8 cellular contexts compared by ENCODE assay signal in genomic region chr6:33430991-33431879, GRCh38. TPM values are rescaled to one million over a fixed set of nuclear protein-coding genes. Genes with fewer than 3 reads are reported as not detected.
DNase-seq lines count a peak whose midpoint lies in the region; TF ChIP-seq lines count a peak whose summit lies in the region.

No MANE protein-coding gene starts in this region.

- H2AFZ ChIP-seq in neuron (ENCODE audit: low read depth, low read length): no peak overlapping the region

- no peak for TF ChIP-seq EP300 in transverse colon (IDR thresholded peaks at IDR 0.05; ENCODE audit: low read depth)

- peak overlapping the region; percentile 52 to 76 (median 71); a peak in 21 of 22 replicates for H3K9ac ChIP-seq in BLaER1 treated with 17β-estradiol and CSF1 and Interleukin-3, amounts not matched to agents 10 nM and 100 nM

- H3K27ac ChIP-seq in BLaER1 treated with 17β-estradiol and CSF1 and Interleukin-3, amounts not matched to agents 10 nM and 100 nM: peak overlapping the region; percentile 23 to 80 (median 69); a peak in 21 of 22 replicates
- H3K27ac ChIP-seq in transverse colon: peak overlapping the region; percentile 21 to 90 (median 70)

- TF ChIP-seq CTCF in GM20000 (IDR thresholded peaks at IDR 0.05; ENCODE audit: extremely low read depth, missing control alignments) (no peak), transverse colon (IDR thresholded peaks at IDR 0.05) (no peak), lower leg skin (IDR thresholded peaks at IDR 0.05) (no peak)

- no peaks in the 10 kb centered on the region for H3K27me3 ChIP-seq in BLaER1 treated with 17β-estradiol and CSF1 and Interleukin-3, amounts not matched to agents 10 nM and 100 nM
- H3K27me3 ChIP-seq in neuron (ENCODE audit: insufficient read depth, low read length): no peaks in the 10 kb centered on the region
- H3K27me3 ChIP-seq in transverse colon: no peaks in the 10 kb centered on the region

- in situ Hi-C loops in transverse colon (cut with MboI; ENCODE audit: low pct_ligation_motif_present in 1 of 4, low pct_unique_long_range_greater_than_20kb in 1 of 4, low sequenced_read_pairs in 3 of 4): no loop called here

- peaks cover 71 to 86% (median 79%) of the 10 kb centered on the region in 10 experiments for H3K4me1 ChIP-seq in BLaER1 treated with 17β-estradiol and CSF1 and Interleukin-3, amounts not matched to agents 10 nM and 100 nM
- H3K4me1 ChIP-seq in neuron (ENCODE audit: insufficient read depth, low read length) (peaks cover 71% of the 10 kb centered on the region), transverse colon (peaks cover 9 to 45% (median 34%) of the 10 kb centered on the region in 4 donors)

- peaks cover 0 to 14% (median 0%) of the 10 kb centered on the region in 11 experiments; a peak in 4 of 22 replicates for H4K20me1 ChIP-seq in BLaER1 treated with 17β-estradiol and CSF1 and Interleukin-3, amounts not matched to agents 10 nM and 100 nM

- intact Hi-C loops in transverse colon (cut with DNase I; ENCODE audit: low total_unique reads) (no loop called here), lower leg skin (cut with DNase I; ENCODE audit: low total_unique reads) (loop anchor here (10.0 kb wide), 1 partner anchor 134 kb away; no protein-coding TSS in a partner anchor)

- H3K9me3 ChIP-seq in BLaER1 treated with 17β-estradiol and CSF1 and Interleukin-3, amounts not matched to agents 10 nM and 100 nM (replicated peaks in 1 of 11): no peaks in the 10 kb centered on the region
- H3K9me3 ChIP-seq in neuron (ENCODE audit: low read length) (no peaks in the 10 kb centered on the region), transverse colon (no peaks in the 10 kb centered on the region)

- H3K4me2 ChIP-seq in BLaER1 treated with 17β-estradiol and CSF1 and Interleukin-3, amounts not matched to agents 10 nM and 100 nM: peak overlapping the region; percentile 83 to 100 (median 98)

- TF ChIP-seq POLR2A in transverse colon (IDR thresholded peaks at IDR 0.05) (no peak), lower leg skin (IDR thresholded peaks at IDR 0.05) (no peak)

- peaks cover 11 to 20% (median 18%) of the 10 kb centered on the region in 11 experiments for H3K36me3 ChIP-seq in BLaER1 treated with 17β-estradiol and CSF1 and Interleukin-3, amounts not matched to agents 10 nM and 100 nM
- H3K36me3 ChIP-seq in neuron (ENCODE audit: insufficient read depth, low read length) (peaks cover 13% of the 10 kb centered on the region), transverse colon (peaks cover 0 to 9% (median 0%) of the 10 kb centered on the region in 4 donors)

- DNase-seq in GM20000 (ENCODE audit: low spot score) (peak; percentile 95), NCI-H82 (lab: John Stamatoyannopoulos, UW) (peak; percentile 81), fibroblast of gingiva (ENCODE audit: low read depth) (peak; percentile 31), transverse colon (peak; percentile 68), lower leg skin (ENCODE audit: low spot score in 2 of 2) (no peak)
- peak; percentile 81 for DNase-seq in activated CD8-positive, alpha-beta memory T cell treated with anti-CD3 and anti-CD28 coated beads, Interleukin-2, amount 50 U/mL, for 4 hours

- H3K4me3 ChIP-seq in BLaER1 treated with 17β-estradiol and CSF1 and Interleukin-3, amounts not matched to agents 10 nM and 100 nM: peak overlapping the region; percentile 32 to 71 (median 60)
- H3K4me3 ChIP-seq in neuron (ENCODE audit: low read length): peak overlapping the region; percentile 36
- H3K4me3 ChIP-seq in transverse colon: peak overlapping the region in 1 of 4 donors; percentile 15
- H3K4me3 ChIP-seq in lower leg skin (ENCODE audit: low read depth, poor library complexity, severe bottlenecking): no peak overlapping the region

- 15 to 30% methylated on average over 7 to 12 of the region's 12 CpGs for WGBS in transverse colon (ENCODE audit: low coverage in 1 of 2), 2 donors
- WGBS in lower leg skin, 2 donors: 9 to 16% methylated on average over 12 of the region's 12 CpGs

RNA-seq across cellular contexts. Expression of gene SYNGAP1, which starts 11.4 kb away (rescaled TPM):
- total RNA-seq in transverse colon: 10 to 100 TPM in 2 of 4 donors, 1 to 10 TPM in 2; 4.9 to 37.2 (median 11.1) TPM
- total RNA-seq in lower leg skin: 10 to 100 TPM in 2 of 4 donors, 1 to 10 TPM in 2; 7.5 to 21.1 (median 9.4) TPM

RNA-seq across cellular contexts. Expression of gene CUTA, which starts 13.3 kb away (rescaled TPM):
- total RNA-seq in transverse colon: 100 to 1,000 TPM in 2 of 4 donors, 10 to 100 TPM in 2; 18.9 to 134 (median 91.3) TPM
- 100 to 1,000 TPM in 3 of 4 donors, 10 to 100 TPM in 1; 96.5 to 162 (median 153) TPM for total RNA-seq in lower leg skin

RNA-seq across cellular contexts. Expression of gene PHF1, which starts 20.4 kb away (rescaled TPM):
- total RNA-seq in transverse colon: 100 to 1,000 TPM in 1 of 4 donors, 10 to 100 TPM in 3; 47.8 to 110 (median 48.4) TPM
- total RNA-seq in lower leg skin: 10 to 100 TPM; 40.9 to 73.0 (median 64.8) TPM

RNA-seq across cellular contexts. Expression of gene ZBTB9, which starts 23.1 kb away (rescaled TPM):
- total RNA-seq in transverse colon (1 to 10 TPM in 2 of 4 donors, not detected in 2; 2.2 to 3.2 TPM), lower leg skin (1 to 10 TPM; 4.0 to 5.4 (median 4.6) TPM)

RNA-seq across cellular contexts. Expression of gene KIFC1, which starts 39.6 kb away (rescaled TPM):
- total RNA-seq in transverse colon (10 to 100 TPM in 1 of 4 donors, 1 to 10 TPM in 3; 2.6 to 51.5 (median 5.8) TPM), lower leg skin (10 to 100 TPM in 1 of 4 donors, 1 to 10 TPM in 3; 4.1 to 14.6 (median 9.3) TPM)

Comparison
In these comparisons a context has a peak if more than half of its experiments do, and no peak if none do; other contexts are left out.
1. DNase-seq: peak in GM20000 (single experiment), NCI-H82 (single experiment), activated CD8-positive, alpha-beta memory T cell treated with anti-CD3 and anti-CD28 coated beads, Interleukin-2, amount 50 U/mL, for 4 hours (single experiment), fibroblast of gingiva (single experiment) and transverse colon (single experiment); none in lower leg skin (0 of 2).